1 cellular context compared by ENCODE assay signal in the genomic region with DNA sequence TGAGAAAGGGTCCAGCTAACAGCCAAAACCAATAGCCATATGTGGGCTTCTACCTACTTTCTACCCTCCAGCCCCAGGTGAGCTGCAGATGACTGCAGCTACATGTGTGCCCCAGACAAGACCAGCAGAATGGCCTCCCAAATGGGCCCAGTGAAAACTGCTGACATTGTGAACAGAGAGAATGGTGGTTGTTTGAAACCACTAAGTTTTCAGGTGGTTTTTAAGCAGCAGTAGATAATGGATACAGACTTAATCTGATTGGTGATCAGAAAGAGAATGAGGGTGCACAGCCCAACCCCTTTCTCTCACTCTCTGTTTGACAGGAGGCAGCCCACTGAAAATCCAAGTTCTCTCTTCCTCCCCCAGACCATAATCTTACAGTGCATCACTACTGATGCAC.
TF ChIP-seq lines count a peak whose summit lies in the region.

No MANE protein-coding gene starts in this region.

TF ChIP-seq in H1, 55 proteins besides CTCF, POLR2A, EP300 and RAD21 (continued from another document):
- TF ChIP-seq KDM4A (IDR thresholded peaks at IDR 0.05; ENCODE audit: low read depth, low read length, severe bottlenecking) (no peak), BRCA1 (IDR thresholded peaks at IDR 0.05; ENCODE audit: low read depth, low read length) (no peak), CHD7 (IDR thresholded peaks at IDR 0.05; ENCODE audit: insufficient replicate concordance, low read length) (no peak), SRF (IDR thresholded peaks at IDR 0.05; ENCODE audit: low read depth, low read length) (no peak), SIRT6 (IDR thresholded peaks at IDR 0.05; ENCODE audit: low read length) (no peak), BCL11A (IDR thresholded peaks at IDR 0.05; ENCODE audit: low read depth in 2 of 2, low read length in 2 of 2) (no peak), HDAC6 (IDR thresholded peaks at IDR 0.05; ENCODE audit: low read depth, low read length) (no peak)
- TF ChIP-seq, protein P1, sequence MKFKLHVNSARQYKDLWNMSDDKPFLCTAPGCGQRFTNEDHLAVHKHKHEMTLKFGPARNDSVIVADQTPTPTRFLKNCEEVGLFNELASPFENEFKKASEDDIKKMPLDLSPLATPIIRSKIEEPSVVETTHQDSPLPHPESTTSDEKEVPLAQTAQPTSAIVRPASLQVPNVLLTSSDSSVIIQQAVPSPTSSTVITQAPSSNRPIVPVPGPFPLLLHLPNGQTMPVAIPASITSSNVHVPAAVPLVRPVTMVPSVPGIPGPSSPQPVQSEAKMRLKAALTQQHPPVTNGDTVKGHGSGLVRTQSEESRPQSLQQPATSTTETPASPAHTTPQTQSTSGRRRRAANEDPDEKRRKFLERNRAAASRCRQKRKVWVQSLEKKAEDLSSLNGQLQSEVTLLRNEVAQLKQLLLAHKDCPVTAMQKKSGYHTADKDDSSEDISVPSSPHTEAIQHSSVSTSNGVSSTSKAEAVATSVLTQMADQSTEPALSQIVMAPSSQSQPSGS (IDR thresholded peaks at IDR 0.05; ENCODE audit: low read length) = no peak
TF ChIP-seq in H1: peak in this region for 0.
